Comparison of ENCODE assay signal across 8 cellular contexts in genomic region chr19:5154129-5154798, GRCh38.
A peak's percentile ranks its signal among the peaks of the same experiment; 100 is the strongest.
DNase-seq lines count a peak whose midpoint lies in the region; ATAC-seq lines count a peak whose summit lies in the region.

No MANE protein-coding gene starts in this region.

- no peaks in the 10 kb centered on the region for H3K36me3 ChIP-seq in MG63

- H3K27ac Mint-ChIP-seq in activated T-cell treated with anti-CD3 and anti-CD28 coated beads, Interleukin-2, amount 50 U/mL, for 72 hours = no peak overlapping the region
- H3K27ac Mint-ChIP-seq in stimulated activated effector memory CD8-positive, alpha-beta T cell treated with anti-CD3 and anti-CD28 coated beads, Interleukin-12 subunit alpha, Interleukin-12 subunit beta, amount 100 ng/mL, for 72 hours = no peak overlapping the region

- peak; percentile 60 to 63 for ATAC-seq in activated T-cell treated with anti-CD3 and anti-CD28 coated beads, Interleukin-2, amount 50 U/mL, for 72 hours (replicated peaks in 1 of 2)
- peak; percentile 59 for ATAC-seq in stimulated activated effector memory CD8-positive, alpha-beta T cell treated with anti-CD3 and anti-CD28 coated beads, Interleukin-12 subunit alpha, Interleukin-12 subunit beta, amount 100 ng/mL, for 72 hours
- ATAC-seq in GM18858 (IDR thresholded peaks at IDR 0.05; ENCODE audit: unreplicated experiment) = no peak
- ATAC-seq in GM18873 (IDR thresholded peaks at IDR 0.05; ENCODE audit: low FRiP score, unreplicated experiment) = no peak

- H3K9me3 ChIP-seq in MG63 = no peaks in the 10 kb centered on the region

- H3K36me3 Mint-ChIP-seq in activated T-cell treated with anti-CD3 and anti-CD28 coated beads, Interleukin-2, amount 50 U/mL, for 72 hours (ENCODE audit: insufficient read depth in 2 of 2) = peaks cover 2 to 4% of the 10 kb centered on the region in 2 donors
- peaks cover 12% of the 10 kb centered on the region for H3K36me3 Mint-ChIP-seq in stimulated activated effector memory CD8-positive, alpha-beta T cell treated with anti-CD3 and anti-CD28 coated beads, Interleukin-12 subunit alpha, Interleukin-12 subunit beta, amount 100 ng/mL, for 72 hours

- H3K4me1 Mint-ChIP-seq in activated T-cell treated with anti-CD3 and anti-CD28 coated beads, Interleukin-2, amount 50 U/mL, for 72 hours (ENCODE audit: low read depth) = no peaks in the 10 kb centered on the region
- no peaks in the 10 kb centered on the region for H3K4me1 Mint-ChIP-seq in stimulated activated effector memory CD8-positive, alpha-beta T cell treated with anti-CD3 and anti-CD28 coated beads, Interleukin-12 subunit alpha, Interleukin-12 subunit beta, amount 100 ng/mL, for 72 hours

- peaks cover 2 to 8% of the 10 kb centered on the region in 2 donors for H3K9me3 Mint-ChIP-seq in activated T-cell treated with anti-CD3 and anti-CD28 coated beads, Interleukin-2, amount 50 U/mL, for 72 hours
- no peaks in the 10 kb centered on the region for H3K9me3 Mint-ChIP-seq in stimulated activated effector memory CD8-positive, alpha-beta T cell treated with anti-CD3 and anti-CD28 coated beads, Interleukin-12 subunit alpha, Interleukin-12 subunit beta, amount 100 ng/mL, for 72 hours

- H3K27me3 Mint-ChIP-seq in activated T-cell treated with anti-CD3 and anti-CD28 coated beads, Interleukin-2, amount 50 U/mL, for 72 hours (ENCODE audit: low read depth) = no peaks in the 10 kb centered on the region

- H3K4me3 ChIP-seq in MG63 = no peak overlapping the region

- H3K4me3 Mint-ChIP-seq in activated T-cell treated with anti-CD3 and anti-CD28 coated beads, Interleukin-2, amount 50 U/mL, for 72 hours = no peak overlapping the region
- no peak overlapping the region for H3K4me3 Mint-ChIP-seq in stimulated activated effector memory CD8-positive, alpha-beta T cell treated with anti-CD3 and anti-CD28 coated beads, Interleukin-12 subunit alpha, Interleukin-12 subunit beta, amount 100 ng/mL, for 72 hours

- DNase-seq in EL = peak; percentile 27
- peak; percentile 17 for DNase-seq in MG63
- peak; percentile 57 to 59 for DNase-seq in activated T-cell treated with anti-CD3 and anti-CD28 coated beads, Interleukin-2, amount 50 U/mL, for 72 hours
- DNase-seq in iPS-NIHi7 (ENCODE audit: extremely low spot score) = peak; percentile 82
- peak in 1 of 2 donors; percentile 72 for DNase-seq in stimulated activated effector memory CD8-positive, alpha-beta T cell treated with anti-CD3 and anti-CD28 coated beads, Interleukin-12 subunit alpha, Interleukin-12 subunit beta, amount 100 ng/mL, for 72 hours (ENCODE audit: low spot score in 2 of 2)
- DNase-seq in mesenteric fat pad (ENCODE audit: low spot score) = no peak

- no peaks in the 10 kb centered on the region for H3K27me3 ChIP-seq in MG63

Comparison
In these comparisons a context has a peak if more than half of its experiments do, and no peak if none do; other contexts are left out.
1. ATAC-seq: peak in activated T-cell treated with anti-CD3 and anti-CD28 coated beads, Interleukin-2, amount 50 U/mL, for 72 hours (2 of 2) and stimulated activated effector memory CD8-positive, alpha-beta T cell treated with anti-CD3 and anti-CD28 coated beads, Interleukin-12 subunit alpha, Interleukin-12 subunit beta, amount 100 ng/mL, for 72 hours (single experiment); none in GM18858 (single experiment) and GM18873 (single experiment).